ENCODE assay signal across 28 cellular contexts in the genomic region with DNA sequence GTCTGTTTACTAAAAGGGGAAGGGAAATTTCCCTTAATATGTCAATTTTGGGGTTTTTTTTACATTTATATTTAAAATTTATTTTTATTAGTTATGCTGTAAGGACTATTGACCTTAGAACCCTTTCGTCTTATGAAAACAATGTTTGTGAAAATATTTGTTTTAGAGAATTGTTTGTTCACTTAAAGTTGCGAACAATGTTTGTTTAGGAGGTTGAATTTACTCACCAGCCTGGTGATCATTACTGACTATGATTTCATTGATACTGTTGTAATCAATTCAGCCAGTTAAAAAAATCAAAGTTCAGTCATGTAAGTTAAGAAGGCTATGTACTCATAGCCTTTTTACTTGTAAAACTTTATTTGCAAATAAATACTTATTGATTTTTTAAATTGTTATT.
"Had no signal": no experiment of that assay in that cellular context is flagged by ENCODE, and none has a peak within 500 bp of the region (broad histone marks: within the 10 kb centered on the region; RNA-seq: fewer than 3 reads in every experiment).

No MANE protein-coding gene starts in this region.

- H3K36me3 ChIP-seq: left lung, neural progenitor cell, neutrophil, ovary, right atrium auricular region, stomach, thyroid gland, transverse colon, upper lobe of left lung, vagina had no signal

- H2AFZ ChIP-seq: neural progenitor cell had no signal

- H3K27ac ChIP-seq: left lung, neural progenitor cell, neutrophil, ovary, right atrium auricular region, skin epidermis, stomach, testis, thyroid gland, transverse colon, upper lobe of left lung, vagina had no signal

- H3K9ac ChIP-seq: neural progenitor cell had no signal

- H3K27me3 ChIP-seq: left lung, neural progenitor cell, neutrophil, ovary, right atrium auricular region, stomach, testis, thyroid gland, transverse colon, upper lobe of left lung, vagina had no signal

- H3K4me1 ChIP-seq: left lung, neural progenitor cell, right atrium auricular region, testis, thyroid gland, transverse colon, upper lobe of left lung, vagina had no signal

- H3K9me3 ChIP-seq: left lung, neutrophil, ovary, right atrium auricular region, stomach, testis, thyroid gland, transverse colon, upper lobe of left lung, vagina had no signal

- ATAC-seq: left cardiac atrium; left lung; natural killer cell; sciatic nerve; stimulated activated naive B cell treated with anti-CD40 and anti-IgM and Interleukin-4, amounts not matched to agents 10 μg/mL and 1 μg/mL and 100 μg/mL, for 72 hours; stimulated activated naive CD8-positive, alpha-beta T cell treated with anti-CD3 and anti-CD28 coated beads, Interleukin-15, Interleukin-2, amounts not matched to agents 100 U/mL and 50 U/mL, for 24 hours had no signal

- FAIRE-seq: keratinocyte had no signal

- H3K4me2 ChIP-seq: neural progenitor cell had no signal

- DNase-seq: hippocampal formation; kidney glomerular epithelial cell; left cardiac atrium; left lung; mesendoderm; naive B cell; natural killer cell; nephron progenitor cell; ovary; stimulated activated CD4-positive, alpha-beta T cell treated with anti-CD3 and anti-CD28 coated beads, Interleukin-12 subunit alpha, Interleukin-12 subunit beta, amount 100 ng/mL, for 4 hours; stimulated activated CD4-positive, alpha-beta T cell treated with anti-CD3 and anti-CD28 coated beads, Interleukin-15, amount 100 ng/mL, for 24 hours; stimulated activated CD4-positive, alpha-beta T cell treated with anti-CD3 and anti-CD28 coated beads, Interleukin-2, amount 100 ng/mL, for 24 hours; stimulated activated CD4-positive, alpha-beta T cell treated with anti-CD3 and anti-CD28 coated beads, Interleukin-4, amount 100 ng/mL, for 1 hour; stimulated activated naive B cell treated with anti-CD40 and anti-IgM and Interleukin-4, amounts not matched to agents 10 μg/mL and 1 μg/mL and 100 μg/mL, for 72 hours; stimulated activated naive CD8-positive, alpha-beta T cell treated with anti-CD3 and anti-CD28 coated beads, Interleukin-15, Interleukin-2, amounts not matched to agents 100 U/mL and 50 U/mL, for 24 hours; stomach; testis; thyroid gland; transverse colon; upper lobe of left lung had no signal

- H3K4me3 ChIP-seq: left lung, lung, neural progenitor cell, ovary, right atrium auricular region, skin epidermis, stomach, testis, thyroid gland, transverse colon, upper lobe of left lung, vagina had no signal
